Comparison of ENCODE assay signal across 1 cellular context in the genomic region with DNA sequence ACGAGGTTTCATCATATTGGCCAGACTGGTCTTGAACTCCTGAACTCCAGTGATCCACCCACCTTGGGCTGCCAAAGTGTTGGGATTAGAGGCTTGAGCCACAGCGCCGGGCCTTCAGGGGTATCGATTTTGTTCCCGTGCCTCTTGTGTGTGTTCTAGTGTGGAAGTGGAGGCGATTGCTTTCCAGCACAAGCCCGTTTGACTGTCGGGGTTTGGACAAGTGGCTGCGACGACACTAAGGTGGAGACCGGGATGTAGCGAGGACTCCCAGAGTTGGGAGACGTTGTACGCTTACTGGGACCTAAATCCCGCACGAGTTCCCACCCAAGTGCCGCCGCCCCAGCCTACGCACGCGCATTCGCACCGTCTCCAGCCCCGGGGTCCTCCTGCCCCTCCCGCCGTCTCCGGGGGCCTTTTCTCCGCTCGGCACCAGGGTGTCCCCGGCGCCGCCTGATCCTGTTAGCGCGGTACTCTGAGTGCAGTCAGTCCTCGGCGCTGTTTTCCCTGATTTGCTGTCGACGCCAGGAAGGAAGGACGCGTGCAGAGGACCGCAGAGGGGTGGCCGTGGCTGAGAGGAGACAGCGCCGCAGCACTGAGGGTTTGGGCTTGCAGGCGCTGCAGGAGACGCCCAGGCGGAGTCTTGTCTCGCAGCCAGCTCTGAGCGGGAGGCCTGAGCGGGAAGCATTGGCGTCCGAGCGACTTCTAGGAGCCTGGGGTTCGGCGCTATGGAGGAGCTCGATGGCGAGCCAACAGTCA.
TF ChIP-seq lines count a peak whose summit lies in the region.

NUP85 (plus strand) TSS at position 643 of the 756 bp plus-strand sequence; CDS start at position 726, 83 bp downstream.

TF ChIP-seq in HepG2, 621 proteins besides CTCF, POLR2A, EP300 and RAD21 (continued from another document and continues in another):
- TF ChIP-seq, protein P1, sequence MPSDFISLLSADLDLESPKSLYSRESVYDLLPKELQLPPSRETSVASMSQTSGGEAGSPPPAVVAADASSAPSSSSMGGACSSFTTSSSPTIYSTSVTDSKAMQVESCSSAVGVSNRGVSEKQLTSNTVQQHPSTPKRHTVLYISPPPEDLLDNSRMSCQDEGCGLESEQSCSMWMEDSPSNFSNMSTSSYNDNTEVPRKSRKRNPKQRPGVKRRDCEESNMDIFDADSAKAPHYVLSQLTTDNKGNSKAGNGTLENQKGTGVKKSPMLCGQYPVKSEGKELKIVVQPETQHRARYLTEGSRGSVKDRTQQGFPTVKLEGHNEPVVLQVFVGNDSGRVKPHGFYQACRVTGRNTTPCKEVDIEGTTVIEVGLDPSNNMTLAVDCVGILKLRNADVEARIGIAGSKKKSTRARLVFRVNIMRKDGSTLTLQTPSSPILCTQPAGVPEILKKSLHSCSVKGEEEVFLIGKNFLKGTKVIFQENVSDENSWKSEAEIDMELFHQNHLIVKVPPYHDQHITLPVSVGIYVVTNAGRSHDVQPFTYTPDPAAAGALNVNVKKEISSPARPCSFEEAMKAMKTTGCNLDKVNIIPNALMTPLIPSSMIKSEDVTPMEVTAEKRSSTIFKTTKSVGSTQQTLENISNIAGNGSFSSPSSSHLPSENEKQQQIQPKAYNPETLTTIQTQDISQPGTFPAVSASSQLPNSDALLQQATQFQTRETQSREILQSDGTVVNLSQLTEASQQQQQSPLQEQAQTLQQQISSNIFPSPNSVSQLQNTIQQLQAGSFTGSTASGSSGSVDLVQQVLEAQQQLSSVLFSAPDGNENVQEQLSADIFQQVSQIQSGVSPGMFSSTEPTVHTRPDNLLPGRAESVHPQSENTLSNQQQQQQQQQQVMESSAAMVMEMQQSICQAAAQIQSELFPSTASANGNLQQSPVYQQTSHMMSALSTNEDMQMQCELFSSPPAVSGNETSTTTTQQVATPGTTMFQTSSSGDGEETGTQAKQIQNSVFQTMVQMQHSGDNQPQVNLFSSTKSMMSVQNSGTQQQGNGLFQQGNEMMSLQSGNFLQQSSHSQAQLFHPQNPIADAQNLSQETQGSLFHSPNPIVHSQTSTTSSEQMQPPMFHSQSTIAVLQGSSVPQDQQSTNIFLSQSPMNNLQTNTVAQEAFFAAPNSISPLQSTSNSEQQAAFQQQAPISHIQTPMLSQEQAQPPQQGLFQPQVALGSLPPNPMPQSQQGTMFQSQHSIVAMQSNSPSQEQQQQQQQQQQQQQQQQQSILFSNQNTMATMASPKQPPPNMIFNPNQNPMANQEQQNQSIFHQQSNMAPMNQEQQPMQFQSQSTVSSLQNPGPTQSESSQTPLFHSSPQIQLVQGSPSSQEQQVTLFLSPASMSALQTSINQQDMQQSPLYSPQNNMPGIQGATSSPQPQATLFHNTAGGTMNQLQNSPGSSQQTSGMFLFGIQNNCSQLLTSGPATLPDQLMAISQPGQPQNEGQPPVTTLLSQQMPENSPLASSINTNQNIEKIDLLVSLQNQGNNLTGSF (CRISPR knock-in tag; IDR thresholded peaks at IDR 0.05), result peak; percentile 61
- TF ChIP-seq ZNF792 (CRISPR knock-in tag; IDR thresholded peaks at IDR 0.05) (peak; percentile 85; the same call in 1 of the 2 replicates), TBX3 (IDR thresholded peaks at IDR 0.05; ENCODE audit: borderline replicate concordance) (peak; percentile 57; the same call in 1 of the 2 replicates), MEIS2 (CRISPR knock-in tag; IDR thresholded peaks at IDR 0.05) (peak; percentile 65), NFKB2 (CRISPR knock-in tag; IDR thresholded peaks at IDR 0.05; ENCODE audit: borderline replicate concordance) (peak; percentile 81), SATB2 (CRISPR knock-in tag; IDR thresholded peaks at IDR 0.05) (peak; percentile 90; the same call in 1 of the 2 replicates), KDM1A (CRISPR knock-in tag; IDR thresholded peaks at IDR 0.05) (no peak), MIER2 (CRISPR knock-in tag; IDR thresholded peaks at IDR 0.05) (no peak; the same call in 1 of the 2 replicates), DRAP1 (CRISPR knock-in tag; IDR thresholded peaks at IDR 0.05) (peak; percentile 79), AFF4 (CRISPR knock-in tag; IDR thresholded peaks at IDR 0.05) (no peak), ZNF142 (CRISPR knock-in tag; IDR thresholded peaks at IDR 0.05) (peak; percentile 88; the same call in 1 of the 2 replicates), MTF2 (CRISPR knock-in tag; IDR thresholded peaks at IDR 0.05; ENCODE audit: borderline replicate concordance) (no peak), PAF1 (CRISPR knock-in tag; IDR thresholded peaks at IDR 0.05) (no peak), SAFB2 (CRISPR knock-in tag; IDR thresholded peaks at IDR 0.05; ENCODE audit: borderline replicate concordance, low read depth) (peak; percentile 49; the same call in 1 of the 2 replicates), ZNF550 (CRISPR knock-in tag; IDR thresholded peaks at IDR 0.05; ENCODE audit: borderline replicate concordance) (no peak), ZNF512 (CRISPR knock-in tag; IDR thresholded peaks at IDR 0.05) (no peak), ZMYM4 (CRISPR knock-in tag; IDR thresholded peaks at IDR 0.05) (peak; percentile 61), FOXK2 (IDR thresholded peaks at IDR 0.05) (no peak), HMG20B (CRISPR knock-in tag; conservative IDR thresholded peaks at IDR 0.05) (no peak; the same call in 1 of the 2 replicates), ZNF549 (CRISPR knock-in tag; IDR thresholded peaks at IDR 0.05) (no peak; the same call in 1 of the 2 replicates), HHEX (CRISPR knock-in tag; IDR thresholded peaks at IDR 0.05) (no peak), SP4 (CRISPR knock-in tag; IDR thresholded peaks at IDR 0.05) (peak; percentile 92), SIN3A (IDR thresholded peaks at IDR 0.05; ENCODE audit: borderline replicate concordance, low read depth, low read length) (peak; percentile 70), MTA3 (CRISPR knock-in tag; IDR thresholded peaks at IDR 0.05) (no peak), ZNF557 (CRISPR knock-in tag; IDR thresholded peaks at IDR 0.05) (no peak; the same call in 1 of the 2 replicates), SALL1 (CRISPR knock-in tag; IDR thresholded peaks at IDR 0.05) (peak; percentile 84)
- TF ChIP-seq, protein P2, sequence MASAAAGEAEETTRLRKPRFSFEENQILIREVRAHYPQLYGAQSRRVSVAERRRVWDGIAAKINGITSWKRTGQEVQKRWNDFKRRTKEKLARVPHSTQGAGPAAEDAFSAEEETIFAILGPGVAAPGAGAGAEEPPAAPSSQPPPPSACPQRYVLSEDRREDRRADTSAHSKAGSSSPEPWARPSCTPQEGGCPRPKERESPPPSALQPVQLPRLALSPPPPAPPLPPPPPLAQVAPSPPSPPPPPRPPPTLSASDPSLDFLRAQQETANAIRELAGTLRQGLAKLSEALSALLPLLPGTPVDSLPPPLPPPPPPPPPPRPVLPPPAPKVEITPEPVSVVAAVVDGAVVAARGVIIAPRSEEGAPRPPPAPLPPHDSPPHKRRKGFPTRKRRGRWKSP (CRISPR knock-in tag; IDR thresholded peaks at IDR 0.05), result peak; percentile 97
- TF ChIP-seq, protein P3, sequence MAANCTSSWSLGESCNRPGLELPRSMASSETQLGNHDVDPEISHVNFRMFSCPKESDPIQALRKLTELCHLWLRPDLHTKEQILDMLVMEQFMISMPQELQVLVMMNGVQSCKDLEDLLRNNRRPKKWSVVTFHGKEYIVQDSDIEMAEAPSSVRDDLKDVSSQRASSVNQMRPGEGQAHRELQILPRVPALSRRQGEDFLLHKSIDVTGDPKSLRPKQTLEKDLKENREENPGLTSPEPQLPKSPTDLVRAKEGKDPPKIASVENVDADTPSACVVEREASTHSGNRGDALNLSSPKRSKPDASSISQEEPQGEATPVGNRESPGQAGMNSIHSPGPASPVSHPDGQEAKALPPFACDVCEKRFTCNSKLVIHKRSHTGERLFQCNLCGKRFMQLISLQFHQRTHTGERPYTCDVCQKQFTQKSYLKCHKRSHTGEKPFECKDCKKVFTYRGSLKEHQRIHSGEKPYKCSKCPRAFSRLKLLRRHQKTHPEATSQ (CRISPR knock-in tag; IDR thresholded peaks at IDR 0.05; ENCODE audit: borderline replicate concordance), result no peak
- TF ChIP-seq, protein P4, sequence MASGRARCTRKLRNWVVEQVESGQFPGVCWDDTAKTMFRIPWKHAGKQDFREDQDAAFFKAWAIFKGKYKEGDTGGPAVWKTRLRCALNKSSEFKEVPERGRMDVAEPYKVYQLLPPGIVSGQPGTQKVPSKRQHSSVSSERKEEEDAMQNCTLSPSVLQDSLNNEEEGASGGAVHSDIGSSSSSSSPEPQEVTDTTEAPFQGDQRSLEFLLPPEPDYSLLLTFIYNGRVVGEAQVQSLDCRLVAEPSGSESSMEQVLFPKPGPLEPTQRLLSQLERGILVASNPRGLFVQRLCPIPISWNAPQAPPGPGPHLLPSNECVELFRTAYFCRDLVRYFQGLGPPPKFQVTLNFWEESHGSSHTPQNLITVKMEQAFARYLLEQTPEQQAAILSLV (CRISPR knock-in tag; IDR thresholded peaks at IDR 0.05; ENCODE audit: borderline replicate concordance), result peak; percentile 97
- TF ChIP-seq, protein P5, sequence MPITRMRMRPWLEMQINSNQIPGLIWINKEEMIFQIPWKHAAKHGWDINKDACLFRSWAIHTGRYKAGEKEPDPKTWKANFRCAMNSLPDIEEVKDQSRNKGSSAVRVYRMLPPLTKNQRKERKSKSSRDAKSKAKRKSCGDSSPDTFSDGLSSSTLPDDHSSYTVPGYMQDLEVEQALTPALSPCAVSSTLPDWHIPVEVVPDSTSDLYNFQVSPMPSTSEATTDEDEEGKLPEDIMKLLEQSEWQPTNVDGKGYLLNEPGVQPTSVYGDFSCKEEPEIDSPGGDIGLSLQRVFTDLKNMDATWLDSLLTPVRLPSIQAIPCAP (CRISPR knock-in tag; IDR thresholded peaks at IDR 0.05; ENCODE audit: low read depth), result no peak
